In genomic region chr7:600149-600814, GRCh38 we compare ENCODE assay signal across 19 cellular contexts.
A peak's percentile ranks its signal among the peaks of the same experiment; 100 is the strongest.
DNase-seq lines count a peak whose midpoint lies in the region; ATAC-seq and TF ChIP-seq lines count a peak whose summit lies in the region.
"Had no signal": no experiment of that assay in that cellular context is flagged by ENCODE, and none has a peak within 500 bp of the region (broad histone marks: within the 10 kb centered on the region; RNA-seq: fewer than 3 reads in every experiment).

No MANE protein-coding gene starts in this region.

- H3K4me2 ChIP-seq in DND-41 (ENCODE audit: insufficient read depth, low read length) = no peak overlapping the region

- peak overlapping the region; percentile 100 for H3K27ac Mint-ChIP-seq in activated T-cell treated with anti-CD3 and anti-CD28 coated beads, Interleukin-2, amount 50 U/mL, for 24 hours
- H3K27ac Mint-ChIP-seq in central memory CD8-positive, alpha-beta T cell (ENCODE audit: low read depth) = peak overlapping the region; percentile 100

- H3K4me3 Mint-ChIP-seq in activated T-cell treated with anti-CD3 and anti-CD28 coated beads, Interleukin-2, amount 50 U/mL, for 24 hours = peak overlapping the region; percentile 78
- no peak overlapping the region for H3K4me3 Mint-ChIP-seq in central memory CD8-positive, alpha-beta T cell

- intact Hi-C loops in sigmoid colon (cut with DNase I) = no loop called here

- H3K9me3 ChIP-seq in DND-41 (ENCODE audit: insufficient read depth, low read length, severe bottlenecking) (no peaks in the 10 kb centered on the region), sigmoid colon (peaks cover 0 to 4% (median 0%) of the 10 kb centered on the region in 4 donors)
- H3K9me3 ChIP-seq: SJSA1, transverse colon had no signal

- H3K27me3 Mint-ChIP-seq in activated T-cell treated with anti-CD3 and anti-CD28 coated beads, Interleukin-2, amount 50 U/mL, for 24 hours = no peaks in the 10 kb centered on the region
- no peaks in the 10 kb centered on the region for H3K27me3 Mint-ChIP-seq in central memory CD8-positive, alpha-beta T cell

- TF ChIP-seq EP300 in sigmoid colon (IDR thresholded peaks at IDR 0.05) = no peak

- no peaks in the 10 kb centered on the region for H4K20me1 ChIP-seq in DND-41 (ENCODE audit: insufficient read depth, low read length)

- H3K4me3 ChIP-seq in DND-41 (ENCODE audit: low read depth in 1 of 2, low read length in 2 of 2) = no peak overlapping the region
- H3K4me3 ChIP-seq in sigmoid colon = no peak overlapping the region
- H3K4me3 ChIP-seq: SJSA1, transverse colon had no signal

- peaks cover 72% of the 10 kb centered on the region for H3K4me1 Mint-ChIP-seq in activated T-cell treated with anti-CD3 and anti-CD28 coated beads, Interleukin-2, amount 50 U/mL, for 24 hours (ENCODE audit: low read depth)
- peaks cover 38% of the 10 kb centered on the region for H3K4me1 Mint-ChIP-seq in central memory CD8-positive, alpha-beta T cell

- ATAC-seq in DND-41 (ENCODE audit: insufficient read depth, low read depth) (no peak), HG02884 (IDR thresholded peaks at IDR 0.05; ENCODE audit: unreplicated experiment) (no peak), GM19351 (IDR thresholded peaks at IDR 0.05; ENCODE audit: unreplicated experiment) (no peak)
- no peak for ATAC-seq in central memory CD8-positive, alpha-beta T cell (replicated peaks; ENCODE audit: extremely low read depth, poor library complexity, severe bottlenecking)
- ATAC-seq: HCT116, HepG2 had no signal

- TF ChIP-seq CTCF in DND-41 (IDR thresholded peaks at IDR 0.05; ENCODE audit: borderline replicate concordance, extremely low read depth, low read length, poor library complexity, severe bottlenecking) = no peak
- no peak for TF ChIP-seq CTCF in sigmoid colon (IDR thresholded peaks at IDR 0.05)

- DNase-seq in activated T-cell treated with anti-CD3 and anti-CD28 coated beads, Interleukin-2, amount 50 U/mL, for 24 hours = no peak
- DNase-seq in activated T-cell treated with anti-CD3 and anti-CD28 coated beads, Interleukin-2, amount 50 U/mL, for 48 hours = no peak
- DNase-seq in DND-41 (no peak), sigmoid colon (peak; percentile 58), RPMI8226 (no peak)
- no peak for DNase-seq in central memory CD8-positive, alpha-beta T cell (ENCODE audit: low spot score in 2 of 2)
- DNase-seq: amygdala; erythroblast; GF-D8; MM.1S; nucleus accumbens; stimulated activated CD4-positive, alpha-beta T cell treated with anti-CD3 and anti-CD28 coated beads, Interleukin-4, amount 100 ng/mL, for 1 hour; stimulated activated CD8-positive, alpha-beta memory T cell treated with anti-CD3 and anti-CD28 coated beads, Interleukin-4, amount 100 ng/mL, for 48 hours; transverse colon had no signal

- H2AFZ ChIP-seq in DND-41 (ENCODE audit: low read depth, low read length) = no peak overlapping the region

- H3K36me3 Mint-ChIP-seq in activated T-cell treated with anti-CD3 and anti-CD28 coated beads, Interleukin-2, amount 50 U/mL, for 24 hours (ENCODE audit: low read depth) = peaks cover 58% of the 10 kb centered on the region
- peaks cover 15% of the 10 kb centered on the region for H3K36me3 Mint-ChIP-seq in central memory CD8-positive, alpha-beta T cell (ENCODE audit: insufficient read depth)

- H3K4me1 ChIP-seq in DND-41 (ENCODE audit: insufficient read depth, low read length) (peaks cover 36% of the 10 kb centered on the region), sigmoid colon (peaks cover 0 to 23% (median 15%) of the 10 kb centered on the region in 4 donors)

- peak overlapping the region; percentile 51; the same call in 1 of the 2 replicates for H3K27ac ChIP-seq in DND-41 (ENCODE audit: low read length)
- peak overlapping the region in 1 of 4 donors; percentile 74 for H3K27ac ChIP-seq in sigmoid colon
- H3K27ac ChIP-seq: SJSA1 had no signal

- no peak overlapping the region for H3K9ac ChIP-seq in DND-41 (ENCODE audit: low read depth, low read length)

- peaks cover 10% of the 10 kb centered on the region for H3K9me3 Mint-ChIP-seq in activated T-cell treated with anti-CD3 and anti-CD28 coated beads, Interleukin-2, amount 50 U/mL, for 24 hours
- H3K9me3 Mint-ChIP-seq in central memory CD8-positive, alpha-beta T cell = peaks cover 4% of the 10 kb centered on the region

- H3K27me3 ChIP-seq in DND-41 (ENCODE audit: insufficient read depth, low read length, poor library complexity) (no peaks in the 10 kb centered on the region), sigmoid colon (no peaks in the 10 kb centered on the region)
- H3K27me3 ChIP-seq: SJSA1, transverse colon had no signal

- no peak for TF ChIP-seq POLR2A in sigmoid colon (IDR thresholded peaks at IDR 0.05)

- 95 to 96% methylated on average over 27 of the region's 27 CpGs for WGBS in sigmoid colon, 2 donors

- H3K36me3 ChIP-seq in DND-41 (ENCODE audit: insufficient read depth, low read length) (peaks cover 55% of the 10 kb centered on the region), sigmoid colon (peaks cover 0 to 6% (median 2%) of the 10 kb centered on the region in 4 donors)
- H3K36me3 ChIP-seq: SJSA1, transverse colon had no signal

- H3K79me2 ChIP-seq in DND-41 (ENCODE audit: insufficient read depth, low read length) = peaks cover 45% of the 10 kb centered on the region
